Comparison of ENCODE assay signal across 8 cellular contexts in the genomic region with DNA sequence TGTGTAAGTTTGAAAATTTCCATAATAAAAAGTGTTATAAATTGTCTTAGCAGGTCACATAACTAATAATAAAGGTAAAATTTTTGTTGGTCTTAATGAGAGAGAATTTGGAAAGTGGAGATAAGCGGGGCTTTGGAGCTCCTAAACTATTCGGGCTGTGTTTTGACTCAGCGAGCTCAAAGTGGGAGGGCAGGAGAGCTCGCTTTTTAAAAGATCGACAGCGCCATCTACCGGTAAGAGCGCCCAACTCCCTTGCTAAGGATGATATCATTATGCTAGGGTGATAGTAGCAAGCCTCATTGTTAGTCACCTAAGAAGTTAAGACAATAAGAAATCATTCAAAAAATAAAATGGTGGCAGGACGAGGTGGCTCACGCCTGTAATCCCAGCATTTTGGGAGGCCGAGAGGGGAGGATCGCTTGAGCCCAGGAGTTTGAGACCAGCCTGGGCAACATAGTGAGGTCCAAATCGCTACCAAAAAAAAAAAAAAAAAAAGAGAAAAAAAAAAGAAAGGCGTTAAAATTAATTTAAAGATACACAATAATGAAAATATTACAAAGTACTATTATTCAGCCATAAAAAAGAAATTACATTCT. TPM values are rescaled to one million over a fixed set of nuclear protein-coding genes. Genes with fewer than 3 reads are reported as not detected.
DNase-seq lines count a peak whose midpoint lies in the region; ATAC-seq, FAIRE-seq and TF ChIP-seq lines count a peak whose summit lies in the region.

No MANE protein-coding gene starts in this region.

- peaks cover 0 to 4% of the 10 kb centered on the region in 2 donors for H3K27me3 Mint-ChIP-seq in CD4-positive, alpha-beta memory T cell
- H3K27me3 Mint-ChIP-seq in MCF 10A (ENCODE audit: insufficient read depth, unreplicated experiment) = no peaks in the 10 kb centered on the region

- POLR2A ChIA-PET in CD4-positive, alpha-beta memory T cell (lab: Charles Lee; ENCODE audit: partially characterized antibody) = interaction anchor here (0.6 to 1.8 kb wide), 6 partner anchors 26 to 365 kb away, joined by 3 to 5 read pairs (median 4); a partner anchor contains a TSS
- POLR2A ChIA-PET in MCF 10A (lab: Yijun Ruan, JAX) = interaction anchor here (0.6 to 2.2 kb wide), 12 partner anchors 27 to 546 kb away, joined by 3 to 13 read pairs (median 3); a partner anchor contains a TSS

- no peak overlapping the region for H3K4me3 ChIP-seq in CD4-positive, alpha-beta memory T cell (ENCODE audit: low read length in 2 of 2)
- H3K4me3 ChIP-seq in WERI-Rb-1 (ENCODE audit: low read depth, low read length) = no peak overlapping the region

- peak overlapping the region in 1 of 8 donors; percentile 44 for H3K4me3 Mint-ChIP-seq in CD4-positive, alpha-beta memory T cell
- H3K4me3 Mint-ChIP-seq in MCF 10A (ENCODE audit: unreplicated experiment) = no peak overlapping the region

- H3K27ac Mint-ChIP-seq in CD4-positive, alpha-beta memory T cell = peak overlapping the region in 4 of 7 donors; percentile 32 to 58 (median 44)
- H3K27ac Mint-ChIP-seq in MCF 10A (ENCODE audit: low read depth, unreplicated experiment) = peak overlapping the region; percentile 16

- no peak for ATAC-seq in HG03520 (IDR thresholded peaks at IDR 0.05; ENCODE audit: unreplicated experiment)

- TF ChIP-seq CTCF in WERI-Rb-1 (IDR thresholded peaks at IDR 0.05; ENCODE audit: low read depth, low read length) (peak; percentile 82), MCF 10A (IDR thresholded peaks at IDR 0.05; ENCODE audit: unreplicated experiment) (peak; percentile 65)

- no peaks in the 10 kb centered on the region for H3K9me3 ChIP-seq in CD4-positive, alpha-beta memory T cell (ENCODE audit: control insufficient read depth in 1 of 2, low read length in 2 of 2)
- H3K9me3 ChIP-seq in WERI-Rb-1 (ENCODE audit: severe bottlenecking) = no peaks in the 10 kb centered on the region

- TF ChIP-seq POLR2A in H54 (IDR thresholded peaks at IDR 0.05; ENCODE audit: low read depth, low read length) = no peak

- intact Hi-C loops in CD4-positive, alpha-beta memory T cell (cut with micrococcal nuclease) = loop anchor here (1.0 to 10.0 kb wide), 9 partner anchors 18 to 633 kb away; a partner anchor contains a TSS
- intact Hi-C loops in MCF 10A (cut with micrococcal nuclease) = loop anchor here (2.0 to 10.0 kb wide), 5 partner anchors 27 to 605 kb away; a partner anchor contains a TSS

- H3K4me1 Mint-ChIP-seq in CD4-positive, alpha-beta memory T cell = peaks cover 11 to 24% (median 18%) of the 10 kb centered on the region in 4 donors
- H3K4me1 Mint-ChIP-seq in MCF 10A (ENCODE audit: insufficient read depth, unreplicated experiment) = peaks cover 21% of the 10 kb centered on the region

- H3K36me3 Mint-ChIP-seq in CD4-positive, alpha-beta memory T cell = no peaks in the 10 kb centered on the region
- H3K36me3 Mint-ChIP-seq in MCF 10A (ENCODE audit: insufficient read depth, unreplicated experiment) = peaks cover 5% of the 10 kb centered on the region

- H3K9me3 Mint-ChIP-seq in CD4-positive, alpha-beta memory T cell = no peaks in the 10 kb centered on the region
- no peaks in the 10 kb centered on the region for H3K9me3 Mint-ChIP-seq in MCF 10A (ENCODE audit: unreplicated experiment)

- H3K36me3 ChIP-seq in CD4-positive, alpha-beta memory T cell (ENCODE audit: insufficient read depth, low read length) = no peaks in the 10 kb centered on the region
- H3K36me3 ChIP-seq in WERI-Rb-1 = no peaks in the 10 kb centered on the region

- no TSS peak for BruUV-seq in MCF 10A (replicated peaks; lab: Mats Ljungman, UMichigan)

- CTCF ChIA-PET in CD4-positive, alpha-beta memory T cell (lab: Charles Lee; ENCODE audit: partially characterized antibody) = interaction anchor here (0.6 to 7.3 kb wide), 49 partner anchors 9 to 555 kb away, joined by 3 to 62 read pairs (median 5); a partner anchor contains a TSS
- CTCF ChIA-PET in MCF 10A (lab: Yijun Ruan, JAX) = interaction anchor here (0.6 to 21.4 kb wide), 38 partner anchors 9 to 545 kb away, joined by 3 to 749 read pairs (median 4); a partner anchor contains a TSS

- peak; percentile 65 for FAIRE-seq in H54 (lab: Jason Lieb, UNC)

- H3K27me3 ChIP-seq in CD4-positive, alpha-beta memory T cell (ENCODE audit: insufficient read depth, low read length) = no peaks in the 10 kb centered on the region
- no peaks in the 10 kb centered on the region for H3K27me3 ChIP-seq in WERI-Rb-1 (ENCODE audit: insufficient read depth, low read depth, severe bottlenecking)

- DNase-seq in CD4-positive, alpha-beta memory T cell = peak; percentile 75 to 86 (median 82)
- DNase-seq in H54 (ENCODE audit: insufficient read length, low spot score) (peak; percentile 60), NCI-H2196 (lab: John Stamatoyannopoulos, UW; ENCODE audit: unreplicated experiment) (peak; percentile 90), WERI-Rb-1 (peak; percentile 94), MCF 10A (ENCODE audit: unreplicated experiment) (peak; percentile 91), islet precursor cell (peak; percentile 87)
- peak; percentile 81 to 86 for DNase-seq in stimulated activated CD4-positive, alpha-beta T cell treated with anti-CD3 and anti-CD28 coated beads, Interleukin-1b, Interleukin-23, amount 100 ng/mL, for 1 hour (ENCODE audit: low read depth in 2 of 2)

- peaks cover 16% of the 10 kb centered on the region for H3K4me1 ChIP-seq in CD4-positive, alpha-beta memory T cell (ENCODE audit: insufficient read depth, low read length)

- H3K27ac ChIP-seq in CD4-positive, alpha-beta memory T cell (ENCODE audit: low read depth, low read length) = no peak overlapping the region
- no peak overlapping the region for H3K27ac ChIP-seq in WERI-Rb-1

RNA-seq across cellular contexts. Expression of a gene that starts 24.8 kb away (rescaled TPM):
- not detected for total RNA-seq in CD4-positive, alpha-beta memory T cell
- not detected for polyA plus RNA-seq in CD4-positive, alpha-beta memory T cell
- total RNA-seq in MCF 10A (2022) = not detected in 2 replicates

RNA-seq across cellular contexts. Expression of a gene that starts 27.0 kb away (rescaled TPM):
- total RNA-seq in CD4-positive, alpha-beta memory T cell = not detected
- under 1 TPM in 1 of 2 donors, not detected in 1; 0.60 TPM for polyA plus RNA-seq in CD4-positive, alpha-beta memory T cell
- total RNA-seq in MCF 10A (2022) = 7.7 and 11.7 TPM in 2 replicates

RNA-seq across cellular contexts. Expression of a gene that starts 32.7 kb away (rescaled TPM):
- not detected for total RNA-seq in CD4-positive, alpha-beta memory T cell
- not detected for polyA plus RNA-seq in CD4-positive, alpha-beta memory T cell
- total RNA-seq in MCF 10A (2022) = 0.16 TPM in 1 of 2 replicates, not detected in the other

RNA-seq across cellular contexts. Expression of a gene that starts 51.3 kb away (rescaled TPM):
- total RNA-seq in CD4-positive, alpha-beta memory T cell = not detected
- polyA plus RNA-seq in CD4-positive, alpha-beta memory T cell = not detected
- total RNA-seq in MCF 10A (2022) = not detected in 2 replicates
